13 cellular contexts compared by ENCODE assay signal in the genomic region with DNA sequence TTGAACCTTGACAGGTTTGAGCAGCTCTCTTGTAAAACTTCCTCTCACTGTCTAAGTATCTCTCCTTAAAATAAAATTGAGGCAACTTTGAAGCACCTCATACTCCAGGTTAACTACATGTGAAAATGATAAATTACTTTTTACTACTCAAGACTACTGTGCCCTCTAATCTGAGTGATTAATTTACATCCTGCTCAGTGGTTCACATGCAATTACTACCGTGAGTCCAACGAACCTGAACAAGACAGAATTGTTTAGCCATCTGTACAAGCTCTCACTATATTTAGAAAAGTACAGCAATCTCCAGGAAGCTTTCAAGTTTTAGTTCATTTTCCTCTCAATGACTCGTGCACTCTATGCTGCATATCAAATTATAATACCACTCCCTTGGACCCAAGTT. TPM values are rescaled to one million over a fixed set of nuclear protein-coding genes. Genes with fewer than 3 reads are reported as not detected.
DNase-seq lines count a peak whose midpoint lies in the region; ATAC-seq and TF ChIP-seq lines count a peak whose summit lies in the region.
"Had no signal": no experiment of that assay in that cellular context is flagged by ENCODE, and none has a peak within 500 bp of the region (broad histone marks: within the 10 kb centered on the region; RNA-seq: fewer than 3 reads in every experiment).

No MANE protein-coding gene starts in this region.

- H3K4me3 Mint-ChIP-seq in natural killer cell treated with Interleukin-12 subunit alpha and Interleukin-12 subunit beta and Interleukin-15 and Interleukin-18, amount 100 ng/mL, for 72 hours, result no peak overlapping the region

- no peak for TF ChIP-seq CTCF in GM20000 (IDR thresholded peaks at IDR 0.05; ENCODE audit: extremely low read depth, missing control alignments)

- peaks cover 0 to 2% of the 10 kb centered on the region in 2 donors for H3K27me3 Mint-ChIP-seq in natural killer cell treated with Interleukin-12 subunit alpha and Interleukin-12 subunit beta and Interleukin-15 and Interleukin-18, amount 100 ng/mL, for 72 hours
- H3K27me3 Mint-ChIP-seq: naive B cell had no signal

- DNase-seq in DMS 273 treated with DMSO at 0.1 percent for 48 hours (lab: John Stamatoyannopoulos, UW) (peak; percentile 79), NCI-H69 (lab: John Stamatoyannopoulos, UW) (peak; percentile 7), GM20000 (ENCODE audit: low spot score) (no peak), NCI-H345 treated with DMSO at 0.1 percent for 48 hours (lab: John Stamatoyannopoulos, UW; ENCODE audit: unreplicated experiment) (no peak)
- no peak for DNase-seq in natural killer cell treated with Interleukin-12 subunit alpha and Interleukin-12 subunit beta and Interleukin-15 and Interleukin-18, amount 100 ng/mL, for 72 hours (ENCODE audit: low spot score)
- DNase-seq: AML-193, caudate nucleus, naive B cell, NCI-H2029, spleen had no signal

- no peaks in the 10 kb centered on the region for H3K4me1 Mint-ChIP-seq in natural killer cell treated with Interleukin-12 subunit alpha and Interleukin-12 subunit beta and Interleukin-15 and Interleukin-18, amount 100 ng/mL, for 72 hours (ENCODE audit: low read depth in 2 of 2)

- H3K36me3 Mint-ChIP-seq in natural killer cell treated with Interleukin-12 subunit alpha and Interleukin-12 subunit beta and Interleukin-15 and Interleukin-18, amount 100 ng/mL, for 72 hours, result no peaks in the 10 kb centered on the region
- H3K36me3 Mint-ChIP-seq: naive B cell had no signal

- no peak overlapping the region for H3K27ac Mint-ChIP-seq in natural killer cell treated with Interleukin-12 subunit alpha and Interleukin-12 subunit beta and Interleukin-15 and Interleukin-18, amount 100 ng/mL, for 72 hours

- ATAC-seq in GM19397 (IDR thresholded peaks at IDR 0.05; ENCODE audit: unreplicated experiment) (peak; percentile 54), HG03095 (IDR thresholded peaks at IDR 0.05; ENCODE audit: unreplicated experiment) (peak; percentile 46), HG03457 (IDR thresholded peaks at IDR 0.05; ENCODE audit: unreplicated experiment) (no peak)
- no peak for ATAC-seq in natural killer cell treated with Interleukin-12 subunit alpha and Interleukin-12 subunit beta and Interleukin-15 and Interleukin-18, amount 100 ng/mL, for 72 hours

- peaks cover 13% of the 10 kb centered on the region for H3K9me3 Mint-ChIP-seq in natural killer cell treated with Interleukin-12 subunit alpha and Interleukin-12 subunit beta and Interleukin-15 and Interleukin-18, amount 100 ng/mL, for 72 hours

RNA-seq across cellular contexts. Expression of gene PDE1C, which starts 21.2 kb away (rescaled TPM):
- total RNA-seq in natural killer cell treated with Interleukin-12 subunit alpha and Interleukin-12 subunit beta and Interleukin-15 and Interleukin-18, amount 100 ng/mL, for 72 hours, result under 1 TPM; 0.12 to 0.39 TPM

Comparison
In these comparisons a context has a peak if more than half of its experiments do, and no peak if none do; other contexts are left out.
1. DNase-seq: peak in DMS 273 treated with DMSO at 0.1 percent for 48 hours (single experiment) and NCI-H69 (single experiment); none in natural killer cell treated with Interleukin-12 subunit alpha and Interleukin-12 subunit beta and Interleukin-15 and Interleukin-18, amount 100 ng/mL, for 72 hours (single experiment), GM20000 (single experiment) and NCI-H345 treated with DMSO at 0.1 percent for 48 hours (single experiment).
2. ATAC-seq: peak in GM19397 (single experiment) and HG03095 (single experiment); none in natural killer cell treated with Interleukin-12 subunit alpha and Interleukin-12 subunit beta and Interleukin-15 and Interleukin-18, amount 100 ng/mL, for 72 hours (0 of 2) and HG03457 (single experiment).